30 cellular contexts compared by ENCODE assay signal in genomic region chr7:41391818-41392217, GRCh38.
"Had no signal": no experiment of that assay in that cellular context is flagged by ENCODE, and none has a peak within 500 bp of the region (broad histone marks: within the 10 kb centered on the region; RNA-seq: fewer than 3 reads in every experiment).

No MANE protein-coding gene starts in this region.

- ATAC-seq: activated CD4-positive, alpha-beta T cell treated with anti-CD3 and anti-CD28 coated beads for 36 hours; activated T-helper 17 cell treated with anti-CD3 and anti-CD28 coated beads, Interleukin-2, amount 50 U/mL, for 72 hours; Panc1; Right ventricle myocardium inferior had no signal

- H3K27ac ChIP-seq: adrenal gland, SJCRH30, VCaP had no signal

- DNase-seq: activated CD4-positive, alpha-beta memory T cell treated with anti-CD3 and anti-CD28 coated beads, Interleukin-2, amount 10 ng/mL, durations not matched to agents 7 days and 5 days; activated CD4-positive, alpha-beta T cell treated with anti-CD3 and anti-CD28 coated beads for 36 hours; activated CD4-positive, alpha-beta T cell treated with anti-CD3 and anti-CD28 coated beads, Interleukin-2, amount 50 U/mL, for 1 hour; activated gamma-delta T cell treated with Interleukin-2 at 50 U/mL for 16 hours; activated naive CD4-positive, alpha-beta T cell treated with anti-CD3 and anti-CD28 coated beads, Interleukin-2, amount 10 ng/mL, durations not matched to agents 7 days and 5 days; activated naive CD8-positive, alpha-beta T cell treated with anti-CD3 and anti-CD28 coated beads, Interleukin-2, amount 10 ng/mL, durations not matched to agents 7 days and 5 days; activated T-cell treated with anti-CD3 and anti-CD28 coated beads for 4 hours; activated T-cell treated with anti-CD3 and anti-CD28 coated beads, Interleukin-2, amount 50 U/mL, for 48 hours; adrenal gland; anterior cingulate cortex; cerebellar nuclear complex; Kasumi-1; NCI-H1048; NCI-H146; NCI-H187 treated with DMSO at 0.1 percent for 48 hours; NCI-H2081 treated with DMSO at 0.1 percent for 48 hours; NCI-H2171; NCI-H2227 treated with DMSO at 0.1 percent for 48 hours; NCI-H526; NCI-H82; NK-92 treated with Interleukin-12 subunit alpha and Interleukin-12 subunit beta, amount 100 ng/mL, for 24 hours; OCI-M1; RPMI8226; SJCRH30; SK-N-SH; T-helper 1 cell had no signal

- H3K4me2 ChIP-seq: SK-N-SH had no signal

- H3K9ac ChIP-seq: SK-N-SH had no signal

- H3K36me3 Mint-ChIP-seq: activated naive CD4-positive, alpha-beta T cell treated with anti-CD3 and anti-CD28 coated beads, Interleukin-2, amount 10 ng/mL, durations not matched to agents 7 days and 5 days; activated naive CD8-positive, alpha-beta T cell treated with anti-CD3 and anti-CD28 coated beads, Interleukin-2, amount 10 ng/mL, durations not matched to agents 7 days and 5 days had no signal

- H3K4me3 ChIP-seq: adrenal gland, SJCRH30 had no signal

- H3K27me3 ChIP-seq: adrenal gland, SJCRH30 had no signal

- H3K9me2 ChIP-seq: SK-N-SH had no signal

- H3K4me1 Mint-ChIP-seq: activated CD4-positive, alpha-beta memory T cell treated with anti-CD3 and anti-CD28 coated beads, Interleukin-2, amount 10 ng/mL, durations not matched to agents 7 days and 5 days; activated CD4-positive, alpha-beta T cell treated with anti-CD3 and anti-CD28 coated beads for 36 hours; activated naive CD4-positive, alpha-beta T cell treated with anti-CD3 and anti-CD28 coated beads, Interleukin-2, amount 10 ng/mL, durations not matched to agents 7 days and 5 days; activated naive CD8-positive, alpha-beta T cell treated with anti-CD3 and anti-CD28 coated beads, Interleukin-2, amount 10 ng/mL, durations not matched to agents 7 days and 5 days; activated T-helper 17 cell treated with anti-CD3 and anti-CD28 coated beads, Interleukin-2, amount 50 U/mL, for 72 hours had no signal

- H3K4me3 Mint-ChIP-seq: activated CD4-positive, alpha-beta memory T cell treated with anti-CD3 and anti-CD28 coated beads, Interleukin-2, amount 10 ng/mL, durations not matched to agents 7 days and 5 days; activated CD4-positive, alpha-beta T cell treated with anti-CD3 and anti-CD28 coated beads for 36 hours; activated naive CD4-positive, alpha-beta T cell treated with anti-CD3 and anti-CD28 coated beads, Interleukin-2, amount 10 ng/mL, durations not matched to agents 7 days and 5 days; activated naive CD8-positive, alpha-beta T cell treated with anti-CD3 and anti-CD28 coated beads, Interleukin-2, amount 10 ng/mL, durations not matched to agents 7 days and 5 days; activated T-helper 17 cell treated with anti-CD3 and anti-CD28 coated beads, Interleukin-2, amount 50 U/mL, for 72 hours had no signal

- H3K27ac Mint-ChIP-seq: activated CD4-positive, alpha-beta memory T cell treated with anti-CD3 and anti-CD28 coated beads, Interleukin-2, amount 10 ng/mL, durations not matched to agents 7 days and 5 days; activated CD4-positive, alpha-beta T cell treated with anti-CD3 and anti-CD28 coated beads for 36 hours; activated naive CD4-positive, alpha-beta T cell treated with anti-CD3 and anti-CD28 coated beads, Interleukin-2, amount 10 ng/mL, durations not matched to agents 7 days and 5 days; activated naive CD8-positive, alpha-beta T cell treated with anti-CD3 and anti-CD28 coated beads, Interleukin-2, amount 10 ng/mL, durations not matched to agents 7 days and 5 days; activated T-helper 17 cell treated with anti-CD3 and anti-CD28 coated beads, Interleukin-2, amount 50 U/mL, for 72 hours had no signal

- H3K27me3 Mint-ChIP-seq: activated CD4-positive, alpha-beta memory T cell treated with anti-CD3 and anti-CD28 coated beads, Interleukin-2, amount 10 ng/mL, durations not matched to agents 7 days and 5 days; activated CD4-positive, alpha-beta T cell treated with anti-CD3 and anti-CD28 coated beads for 36 hours; activated naive CD4-positive, alpha-beta T cell treated with anti-CD3 and anti-CD28 coated beads, Interleukin-2, amount 10 ng/mL, durations not matched to agents 7 days and 5 days; activated naive CD8-positive, alpha-beta T cell treated with anti-CD3 and anti-CD28 coated beads, Interleukin-2, amount 10 ng/mL, durations not matched to agents 7 days and 5 days; activated T-helper 17 cell treated with anti-CD3 and anti-CD28 coated beads, Interleukin-2, amount 50 U/mL, for 72 hours had no signal

- H3K36me3 ChIP-seq: adrenal gland, SJCRH30 had no signal

- H3K9me3 ChIP-seq: adrenal gland, SJCRH30, SK-N-SH had no signal

- H3K4me1 ChIP-seq: adrenal gland, SJCRH30 had no signal
